Comparison of ENCODE assay signal across 29 cellular contexts in the genomic region with DNA sequence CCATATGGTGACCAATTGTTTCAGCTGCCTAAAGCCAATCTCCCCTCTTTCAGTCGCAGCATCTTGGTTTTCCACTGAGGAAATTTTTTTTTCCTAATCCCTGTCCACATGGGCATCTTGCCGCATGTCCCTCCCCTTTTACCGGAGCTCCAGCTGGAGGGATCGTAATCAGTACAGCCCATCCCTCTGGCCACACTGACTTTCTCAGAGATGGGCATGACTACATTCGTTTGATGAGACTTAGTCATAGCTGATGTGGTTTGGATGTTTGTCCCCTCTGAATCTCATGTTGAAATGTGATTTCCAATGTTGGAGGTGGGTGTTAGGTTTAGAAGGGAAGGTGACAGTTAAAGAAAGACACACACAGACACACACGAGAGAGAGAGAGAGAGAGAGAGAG.
DNase-seq lines count a peak whose midpoint lies in the region; ATAC-seq and TF ChIP-seq lines count a peak whose summit lies in the region.
"Had no signal": no experiment of that assay in that cellular context is flagged by ENCODE, and none has a peak within 500 bp of the region (broad histone marks: within the 10 kb centered on the region; RNA-seq: fewer than 3 reads in every experiment).

No MANE protein-coding gene starts in this region.

- no peak overlapping the region for H3K27ac Mint-ChIP-seq in CD4-positive, alpha-beta T cell
- H3K27ac Mint-ChIP-seq: activated CD4-positive, alpha-beta T cell treated with anti-CD3 and anti-CD28 coated beads for 36 hours; activated CD8-positive, alpha-beta T cell treated with anti-CD3 and anti-CD28 coated beads, Interleukin-2, amount 10 ng/mL, durations not matched to agents 7 days and 5 days; neural progenitor cell; T-helper 2 cell treated with Interferon-gamma antibody and Interleukin-4, amounts not matched to agents 5 μg/mL and 100 μg/mL, for 36 hours had no signal

- intact Hi-C loops in CD4-positive, alpha-beta T cell (cut with DNase I, micrococcal nuclease), result no loop called here

- in situ Hi-C loops in brain microvascular endothelial cell (cut with HindIII; ENCODE audit: low pct_ligation_motif_present, low sequenced_read_pairs), result no loop called here

- CTCF ChIA-PET in CD4-positive, alpha-beta T cell (lab: Charles Lee), result no interaction called here

- H3K36me3 Mint-ChIP-seq in CD4-positive, alpha-beta T cell (ENCODE audit: low read depth), result no peaks in the 10 kb centered on the region
- H3K36me3 Mint-ChIP-seq: neural progenitor cell had no signal

- H3K9me3 Mint-ChIP-seq in CD4-positive, alpha-beta T cell, result no peaks in the 10 kb centered on the region
- H3K9me3 Mint-ChIP-seq: neural progenitor cell; T-helper 2 cell treated with Interferon-gamma antibody and Interleukin-4, amounts not matched to agents 5 μg/mL and 100 μg/mL, for 36 hours had no signal

- H3K4me3 Mint-ChIP-seq in CD4-positive, alpha-beta T cell, result no peak overlapping the region
- H3K4me3 Mint-ChIP-seq: activated CD4-positive, alpha-beta T cell treated with anti-CD3 and anti-CD28 coated beads for 36 hours; activated CD8-positive, alpha-beta T cell treated with anti-CD3 and anti-CD28 coated beads, Interleukin-2, amount 10 ng/mL, durations not matched to agents 7 days and 5 days; neural progenitor cell; T-helper 2 cell treated with Interferon-gamma antibody and Interleukin-4, amounts not matched to agents 5 μg/mL and 100 μg/mL, for 36 hours had no signal

- H3K4me1 Mint-ChIP-seq in CD4-positive, alpha-beta T cell (ENCODE audit: low read depth), result no peaks in the 10 kb centered on the region
- H3K4me1 Mint-ChIP-seq: activated CD4-positive, alpha-beta T cell treated with anti-CD3 and anti-CD28 coated beads for 36 hours had no signal

- POLR2A ChIA-PET in CD4-positive, alpha-beta T cell (lab: Charles Lee), result no interaction called here

- ATAC-seq in CD4-positive, alpha-beta T cell (ENCODE audit: poor library complexity), result no peak
- ATAC-seq: activated CD4-positive, alpha-beta T cell treated with anti-CD3 and anti-CD28 coated beads for 36 hours; activated CD8-positive, alpha-beta T cell treated with anti-CD3 and anti-CD28 coated beads, Interleukin-2, amount 10 ng/mL, durations not matched to agents 7 days and 5 days; left ventricle myocardium superior had no signal

- no peaks in the 10 kb centered on the region for H3K9me3 ChIP-seq in CD4-positive, alpha-beta T cell (ENCODE audit: control insufficient read depth, low read length)
- H3K9me3 ChIP-seq: Peyer's patch, testis, vagina had no signal

- no peak overlapping the region for H3K27ac ChIP-seq in brain microvascular endothelial cell
- no peak overlapping the region for H3K27ac ChIP-seq in CD4-positive, alpha-beta T cell (ENCODE audit: low read depth, low read length)
- H3K27ac ChIP-seq: C4-2B, cardiac muscle cell, neural progenitor cell, parathyroid adenoma, Peyer's patch, testis, vagina, VCaP had no signal

- no peaks in the 10 kb centered on the region for H3K36me3 ChIP-seq in brain microvascular endothelial cell (replicated peaks)
- H3K36me3 ChIP-seq: cardiac muscle cell, neural progenitor cell, Peyer's patch, vagina had no signal

- no peaks in the 10 kb centered on the region for H3K27me3 Mint-ChIP-seq in CD4-positive, alpha-beta T cell
- H3K27me3 Mint-ChIP-seq: activated CD4-positive, alpha-beta T cell treated with anti-CD3 and anti-CD28 coated beads for 36 hours had no signal

- H3K27me3 ChIP-seq in brain microvascular endothelial cell (replicated peaks), result no peaks in the 10 kb centered on the region
- H3K27me3 ChIP-seq in CD4-positive, alpha-beta T cell (ENCODE audit: control insufficient read depth, insufficient read depth, low read length), result no peaks in the 10 kb centered on the region
- H3K27me3 ChIP-seq: cardiac muscle cell, neural progenitor cell, Peyer's patch, testis, vagina had no signal

- TF ChIP-seq CTCF in brain microvascular endothelial cell (IDR thresholded peaks at IDR 0.05; ENCODE audit: low read depth, low read length, missing control alignments), result no peak
- no peak for TF ChIP-seq CTCF in CD4-positive, alpha-beta T cell (IDR thresholded peaks at IDR 0.05)

- no peak overlapping the region for H3K4me3 ChIP-seq in brain microvascular endothelial cell (ENCODE audit: low read depth, low read length)
- H3K4me3 ChIP-seq: cardiac muscle cell, neural progenitor cell, Peyer's patch, skin epidermis, testis, vagina had no signal

- peak; percentile 25 for DNase-seq in Daoy (ENCODE audit: low read depth)
- DNase-seq in HT1080 (ENCODE audit: low read depth), result peak; percentile 3
- peak; percentile 39 for DNase-seq in brain microvascular endothelial cell
- DNase-seq in myocyte (ENCODE audit: low read depth), result peak; percentile 22
- DNase-seq in CD4-positive, alpha-beta T cell, result no peak
- no peak for DNase-seq in NCI-H2107 (lab: John Stamatoyannopoulos, UW)
- DNase-seq in RPMI8226, result no peak
- DNase-seq in OCI-M1 (lab: John Stamatoyannopoulos, UW), result no peak
- DNase-seq: activated CD4-positive, alpha-beta T cell treated with anti-CD3 and anti-CD28 coated beads for 36 hours; activated CD8-positive, alpha-beta T cell treated with anti-CD3 and anti-CD28 coated beads, Interleukin-2, amount 10 ng/mL, durations not matched to agents 7 days and 5 days; activated naive CD4-positive, alpha-beta T cell treated with anti-CD3 and anti-CD28 coated beads, Interleukin-2, amount 50 U/mL, for 16 hours; DMS79 treated with DMSO at 0.1 percent for 48 hours; effector CD4-positive, alpha-beta T cell; left ventricle myocardium superior; NCI-H146; NCI-H345; NCI-H748 treated with DMSO at 0.1 percent for 48 hours; Peyer's patch; retina; stimulated activated naive CD4-positive, alpha-beta T cell treated with Interleukin-2 at 50 U/mL for 16 hours; testis had no signal

Comparison
In these comparisons a context has a peak if more than half of its experiments do, and no peak if none do; other contexts are left out.
1. DNase-seq: peak in Daoy (single experiment), HT1080 (single experiment), brain microvascular endothelial cell (single experiment) and myocyte (single experiment); none in CD4-positive, alpha-beta T cell (0 of 10), NCI-H2107 (single experiment), RPMI8226 (single experiment) and OCI-M1 (single experiment).